ENCODE assay signal across 1 cellular context in genomic region chr10:72625608-72626443, GRCh38.
TF ChIP-seq lines count a peak whose summit lies in the region.

TSS of gene MICU1 (minus strand) at chr10:72626079. CDS start at chr10:72566793, 59,286 bp downstream.

TF ChIP-seq in HepG2, 621 proteins besides CTCF, POLR2A, EP300 and RAD21 (continued from another document and continues in another):
- TF ChIP-seq ZNF543 (CRISPR knock-in tag; IDR thresholded peaks at IDR 0.05) (0 out of 2 replicates have a peak, but pooled peaks have one; percentile 22), ZSCAN5A (CRISPR knock-in tag; IDR thresholded peaks at IDR 0.05; ENCODE audit: borderline replicate concordance) (no peak; the same call in 1 of the 2 replicates), POLR2G (IDR thresholded peaks at IDR 0.05; ENCODE audit: low read depth, low read length) (peak; percentile 86), SKI (IDR thresholded peaks at IDR 0.05; ENCODE audit: partially characterized antibody) (peak; percentile 55), ETS1 (CRISPR knock-in tag; IDR thresholded peaks at IDR 0.05) (0 out of 2 replicates have a peak, but pooled peaks have one; percentile 42), ZNF776 (CRISPR knock-in tag; IDR thresholded peaks at IDR 0.05) (0 out of 2 replicates have a peak, but pooled peaks have one; percentile 64), ZNF335 (CRISPR knock-in tag; IDR thresholded peaks at IDR 0.05) (peak; percentile 54; the same call in 1 of the 2 replicates), ZNF574 (CRISPR knock-in tag; IDR thresholded peaks at IDR 0.05) (peak; percentile 99), RERE (CRISPR knock-in tag; IDR thresholded peaks at IDR 0.05; ENCODE audit: low read depth) (no peak), ZBTB7B (CRISPR knock-in tag; IDR thresholded peaks at IDR 0.05) (no peak), ZBTB25 (CRISPR knock-in tag; IDR thresholded peaks at IDR 0.05) (0 out of 2 replicates have a peak, but pooled peaks have one; percentile 12), FOXO1 (CRISPR knock-in tag; IDR thresholded peaks at IDR 0.05) (peak; percentile 48; the same call in 1 of the 2 replicates), DMAP1 (CRISPR knock-in tag; IDR thresholded peaks at IDR 0.05) (peak; percentile 88), YEATS2 (CRISPR knock-in tag; IDR thresholded peaks at IDR 0.05; ENCODE audit: borderline replicate concordance) (peak; percentile 84; the same call in 1 of the 2 replicates), ISL2 (CRISPR knock-in tag; IDR thresholded peaks at IDR 0.05) (no peak; the same call in 1 of the 2 replicates), ZNF589 (CRISPR knock-in tag; conservative IDR thresholded peaks at IDR 0.05) (no peak), TBP (CRISPR knock-in tag; IDR thresholded peaks at IDR 0.05) (no peak), ZSCAN31 (CRISPR knock-in tag; IDR thresholded peaks at IDR 0.05; ENCODE audit: low read depth) (0 out of 2 replicates have a peak, but pooled peaks have one; percentile 58), MLXIP (CRISPR knock-in tag; IDR thresholded peaks at IDR 0.05; ENCODE audit: borderline replicate concordance) (no peak), BORCS8-MEF2B (CRISPR knock-in tag; IDR thresholded peaks at IDR 0.05) (peak; percentile 72), MYC (CRISPR knock-in tag; IDR thresholded peaks at IDR 0.05; ENCODE audit: borderline replicate concordance) (peak; percentile 82; the same call in 1 of the 2 replicates), DR1 (CRISPR knock-in tag; IDR thresholded peaks at IDR 0.05) (peak; percentile 58; the same call in 1 of the 2 replicates), MTF1 (CRISPR knock-in tag; IDR thresholded peaks at IDR 0.05) (no peak), ZNF550 (CRISPR knock-in tag; IDR thresholded peaks at IDR 0.05; ENCODE audit: borderline replicate concordance) (no peak), USF2 (IDR thresholded peaks at IDR 0.05; ENCODE audit: low read depth, low read length) (peak; percentile 83), USF2 (CRISPR knock-in tag; IDR thresholded peaks at IDR 0.05; ENCODE audit: borderline replicate concordance) (peak; percentile 94; the same call in 1 of the 2 replicates), KLF11 (CRISPR knock-in tag; IDR thresholded peaks at IDR 0.05) (0 out of 2 replicates have a peak, but pooled peaks have one; percentile 58), KLF15 (CRISPR knock-in tag; IDR thresholded peaks at IDR 0.05; ENCODE audit: borderline replicate concordance) (0 out of 2 replicates have a peak, but pooled peaks have one; percentile 46), MLX (CRISPR knock-in tag; IDR thresholded peaks at IDR 0.05) (no peak), HNRNPK (IDR thresholded peaks at IDR 0.05; ENCODE audit: low read depth, low read length, poor library complexity, severe bottlenecking) (no peak), ZNF264 (CRISPR knock-in tag; IDR thresholded peaks at IDR 0.05) (peak; percentile 54; the same call in 1 of the 2 replicates), MXD1 (CRISPR knock-in tag; IDR thresholded peaks at IDR 0.05) (peak; percentile 62; the same call in 1 of the 2 replicates), FOSL1 (CRISPR knock-in tag; IDR thresholded peaks at IDR 0.05; ENCODE audit: borderline replicate concordance) (no peak), PHF8 (CRISPR knock-in tag; IDR thresholded peaks at IDR 0.05) (peak; percentile 76), DRAP1 (CRISPR knock-in tag; IDR thresholded peaks at IDR 0.05) (peak; percentile 93), ZNF329 (CRISPR knock-in tag; IDR thresholded peaks at IDR 0.05; ENCODE audit: low read depth) (no peak; the same call in 1 of the 2 replicates), ZNF225 (CRISPR knock-in tag; IDR thresholded peaks at IDR 0.05) (0 out of 2 replicates have a peak, but pooled peaks have one; percentile 50), ZNF121 (CRISPR knock-in tag; IDR thresholded peaks at IDR 0.05) (no peak), ZNF564 (CRISPR knock-in tag; IDR thresholded peaks at IDR 0.05) (no peak)
